ENCODE assay signal across 1 cellular context in the genomic region with DNA sequence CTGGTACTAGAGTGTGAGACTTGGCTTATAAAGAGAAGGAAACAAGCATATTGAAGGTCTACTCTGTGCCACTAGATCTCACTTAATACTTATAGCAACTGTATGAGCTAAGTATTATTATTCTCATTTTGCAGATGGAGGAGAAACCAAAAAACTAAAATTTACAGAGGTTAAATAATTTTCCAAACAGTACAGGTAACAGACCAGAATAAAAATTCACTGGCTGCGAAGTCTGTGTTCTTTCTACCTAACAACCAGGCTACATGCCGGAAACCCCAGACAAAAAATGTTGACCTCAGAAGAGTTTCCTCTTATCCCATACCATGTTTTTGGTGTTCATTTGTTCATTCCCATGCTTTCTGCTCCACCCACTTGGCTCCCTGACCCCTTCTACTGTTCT.
TF ChIP-seq lines count a peak whose summit lies in the region.

No MANE protein-coding gene starts in this region.

TF ChIP-seq in endothelial cell of umbilical vein, 7 proteins besides CTCF, POLR2A, EP300 and RAD21 (continued from another document):
- TF ChIP-seq FOS (IDR thresholded peaks at IDR 0.05; ENCODE audit: borderline replicate concordance, insufficient read depth, low read length) (no peak), JUN (IDR thresholded peaks at IDR 0.05; ENCODE audit: borderline replicate concordance, insufficient read depth, insufficient read length, low read depth) (no peak), GATA2 (IDR thresholded peaks at IDR 0.05; ENCODE audit: insufficient read depth, insufficient read length, low read depth, low read length) (no peak), POLR2AphosphoS5 (IDR thresholded peaks at IDR 0.05; ENCODE audit: insufficient read depth, low read depth, low read length) (no peak), MAX (IDR thresholded peaks at IDR 0.05; ENCODE audit: insufficient read depth, insufficient read length) (no peak)
TF ChIP-seq in endothelial cell of umbilical vein: peak in this region for 0.
